1 cellular context compared by ENCODE assay signal in the genomic region with DNA sequence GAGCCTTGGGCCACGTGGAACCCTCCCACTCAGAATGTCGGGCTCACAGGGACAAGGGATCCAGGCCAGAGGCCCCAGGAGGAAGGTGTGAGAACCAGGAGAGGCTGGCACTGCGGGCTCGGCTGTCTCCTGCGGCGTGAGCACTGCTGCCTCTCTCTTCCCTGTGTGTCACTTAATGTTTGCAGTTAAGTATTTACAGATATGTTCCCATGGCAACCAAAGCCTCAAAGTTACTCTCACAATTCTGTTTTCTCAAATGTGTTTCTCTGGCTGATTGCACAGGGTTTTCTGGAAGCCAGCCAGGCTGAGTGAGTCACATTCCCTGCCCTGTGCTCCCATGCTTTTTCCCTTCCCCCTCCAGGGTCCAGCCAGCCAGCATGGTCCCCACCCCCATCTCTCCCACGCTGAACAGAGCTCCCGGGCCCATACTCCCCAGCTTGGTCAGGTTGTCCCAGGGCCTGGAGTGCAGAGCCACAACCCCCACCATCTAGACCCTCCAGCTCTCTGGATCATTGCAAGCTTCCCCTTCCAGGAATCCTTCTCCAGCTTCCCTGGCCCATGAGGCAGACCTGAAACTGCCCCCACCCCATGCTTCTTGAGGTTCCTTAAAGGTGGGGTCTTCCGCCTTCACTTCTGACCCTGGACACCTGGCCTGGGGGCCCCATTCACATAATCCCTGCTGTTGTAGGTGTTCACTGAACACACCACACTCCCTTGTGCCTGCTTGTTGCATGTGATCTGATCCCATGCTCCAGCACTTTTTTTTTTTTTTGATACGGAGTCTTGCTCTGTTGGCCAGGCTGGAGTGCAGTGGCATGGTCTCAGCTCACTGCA.
TF ChIP-seq lines count a peak whose summit lies in the region.

No MANE protein-coding gene starts in this region.

TF ChIP-seq in PFSK-1, 5 proteins besides CTCF, POLR2A, EP300 and RAD21 (continued from another document):
- peak; percentile 75; the same call in 1 of the 2 replicates for TF ChIP-seq SIN3A (IDR thresholded peaks at IDR 0.05; ENCODE audit: borderline replicate concordance, insufficient read depth, low read length)
TF ChIP-seq in PFSK-1: peak in this region for 3.
